ENCODE assay signal across 12 cellular contexts in genomic region chr17:60229189-60229802, GRCh38.
DNase-seq lines count a peak whose midpoint lies in the region; ATAC-seq and TF ChIP-seq lines count a peak whose summit lies in the region.
"Had no signal": no experiment of that assay in that cellular context is flagged by ENCODE, and none has a peak within 500 bp of the region (broad histone marks: within the 10 kb centered on the region; RNA-seq: fewer than 3 reads in every experiment).

No MANE protein-coding gene starts in this region.

- H3K36me3 ChIP-seq in Caco-2 (ENCODE audit: control insufficient read depth, insufficient read depth, low read length) = no peaks in the 10 kb centered on the region
- H3K36me3 ChIP-seq in HCT116 (ENCODE audit: control insufficient read depth in 1 of 2, insufficient read depth in 2 of 2, low read length in 2 of 2) = peaks cover 0 to 9% of the 10 kb centered on the region in 2 experiments; a peak in 2 of 4 replicates
- H3K36me3 ChIP-seq in OCI-LY7 (ENCODE audit: insufficient read depth, low read length) = peaks cover 13% of the 10 kb centered on the region
- H3K36me3 ChIP-seq in HAP-1 (replicated peaks) = peaks cover 15% of the 10 kb centered on the region; the same call in 1 of the 2 replicates

- in situ Hi-C loops in HAP-1 (cut with MboI; ENCODE audit: low sequenced_read_pairs) = no loop called here

- no peaks in the 10 kb centered on the region for H3K79me2 ChIP-seq in HCT116 (ENCODE audit: insufficient read depth, low read length)
- no peaks in the 10 kb centered on the region for H3K79me2 ChIP-seq in OCI-LY7 (ENCODE audit: insufficient read depth, low read depth, low read length)

- H3K4me1 Mint-ChIP-seq in Caco-2 (ENCODE audit: low read depth, unreplicated experiment) = peaks cover 6% of the 10 kb centered on the region

- H3K4me1 ChIP-seq in Caco-2 = peaks cover 9% of the 10 kb centered on the region
- peaks cover 0 to 7% of the 10 kb centered on the region in 2 experiments; a peak in 2 of 4 replicates for H3K4me1 ChIP-seq in HCT116 (ENCODE audit: control insufficient read depth in 1 of 2, insufficient read depth in 2 of 2, low read length in 2 of 2)
- H3K4me1 ChIP-seq in OCI-LY7 (ENCODE audit: insufficient read depth, low read length, poor library complexity, severe bottlenecking) = no peaks in the 10 kb centered on the region
- H3K4me1 ChIP-seq in HAP-1 = peaks cover 15% of the 10 kb centered on the region
- H3K4me1 ChIP-seq: gastrocnemius medialis had no signal

- POLR2A ChIA-PET in Caco-2 (lab: Charles Lee) = no interaction called here
- POLR2A ChIA-PET in HCT116 (lab: Charles Lee) = no interaction called here
- POLR2A ChIA-PET in OCI-LY7 (lab: Charles Lee) = no interaction called here

- H2AFZ ChIP-seq in HCT116 (ENCODE audit: low read depth, low read length, poor library complexity, severe bottlenecking) = no peak overlapping the region
- H2AFZ ChIP-seq in OCI-LY7 (ENCODE audit: low read length) = no peak overlapping the region

- H3K9me3 Mint-ChIP-seq in Caco-2 (ENCODE audit: unreplicated experiment) = no peaks in the 10 kb centered on the region

- H3K27me3 ChIP-seq in Caco-2 (replicated peaks; ENCODE audit: control insufficient read depth, insufficient read depth, low read length) (no peaks in the 10 kb centered on the region), HCT116 (ENCODE audit: insufficient read depth, low read length) (no peaks in the 10 kb centered on the region), HAP-1 (ENCODE audit: low read depth) (no peaks in the 10 kb centered on the region)
- H3K27me3 ChIP-seq: gastrocnemius medialis had no signal

- BruUV-seq in Caco-2 (replicated peaks; lab: Mats Ljungman, UMichigan) (no TSS peak), HCT116 (replicated peaks; lab: Mats Ljungman, UMichigan) (no TSS peak), OCI-LY7 (replicated peaks; lab: Mats Ljungman, UMichigan) (no TSS peak)

- peak in 1 of 2 experiments; percentile 34 for DNase-seq in Caco-2
- peak; percentile 48 for DNase-seq in HCT116 (ENCODE audit: low read depth, low spot score)
- peak; percentile 19 for DNase-seq in OCI-LY7 (ENCODE audit: low spot score)
- peak; percentile 26 for DNase-seq in fibroblast of pulmonary artery (ENCODE audit: low read depth)
- DNase-seq in GOT3 (lab: John Stamatoyannopoulos, UW) = no peak
- no peak for DNase-seq in HAP-1 (ENCODE audit: low spot score in 2 of 2)
- no peak for DNase-seq in activated gamma-delta T cell (lab: John Stamatoyannopoulos, UW)
- DNase-seq: DMS79, gastrocnemius medialis, mammary epithelial cell had no signal

- peak; percentile 71 for TF ChIP-seq RAD21 in HCT116 (IDR thresholded peaks at IDR 0.05; ENCODE audit: low read depth)

- CTCF ChIA-PET in Caco-2 (lab: Charles Lee) (no interaction called here), HCT116 (lab: Charles Lee) (interaction anchor here (1.3 to 2.0 kb wide), 2 partner anchors 87 kb away, joined by 4 to 13 read pairs; no protein-coding TSS in a partner anchor), OCI-LY7 (lab: Charles Lee; ENCODE audit: unreplicated experiment) (interaction anchor here (0.5 kb wide), 1 partner anchor 88 kb away, joined by 3 read pairs; no protein-coding TSS in a partner anchor)

- H4K20me1 ChIP-seq in HCT116 (ENCODE audit: insufficient read depth) (no peaks in the 10 kb centered on the region), OCI-LY7 (ENCODE audit: insufficient read depth, low read length) (no peaks in the 10 kb centered on the region)

- no peak overlapping the region for H3K4me3 Mint-ChIP-seq in Caco-2 (ENCODE audit: unreplicated experiment)

- ATAC-seq in HCT116 = peak; percentile 53; the same call in 1 of the 2 replicates
- ATAC-seq in GM21447 (IDR thresholded peaks at IDR 0.05; ENCODE audit: unreplicated experiment) = no peak
- ATAC-seq: gastrocnemius medialis had no signal

- H3K27ac Mint-ChIP-seq in Caco-2 (ENCODE audit: unreplicated experiment) = no peak overlapping the region

- H3K9me3 ChIP-seq in Caco-2 = no peaks in the 10 kb centered on the region
- no peaks in the 10 kb centered on the region for H3K9me3 ChIP-seq in HCT116 (ENCODE audit: control insufficient read depth in 1 of 2, insufficient read depth in 1 of 2, low read depth in 1 of 2, low read length in 2 of 2)
- H3K9me3 ChIP-seq in OCI-LY7 (ENCODE audit: low read length) = no peaks in the 10 kb centered on the region
- no peaks in the 10 kb centered on the region for H3K9me3 ChIP-seq in HAP-1
- H3K9me3 ChIP-seq: gastrocnemius medialis, thoracic aorta had no signal

- H3K4me2 ChIP-seq in HCT116 (ENCODE audit: low read length) (no peak overlapping the region), OCI-LY7 (ENCODE audit: low read length) (no peak overlapping the region)

- TF ChIP-seq CTCF in Caco-2 (IDR thresholded peaks at IDR 0.05; ENCODE audit: insufficient read depth in 1 of 2, low read depth in 1 of 2, low read length in 1 of 2, severe bottlenecking in 1 of 2, unreplicated experiment in 1 of 2) = peak; percentile 8 to 31
- TF ChIP-seq CTCF in HCT116 (IDR thresholded peaks at IDR 0.05 in 2 of 3, conservative IDR thresholded peaks at IDR 0.05 in 1 of 3; ENCODE audit: borderline replicate concordance in 1 of 3, insufficient read depth in 1 of 3, low read depth in 2 of 3, low read length in 2 of 3) = peak; percentile 23 to 68 (median 49); a peak in 4 of 6 replicates
- peak; percentile 66 for TF ChIP-seq CTCF in OCI-LY7 (conservative IDR thresholded peaks at IDR 0.05; ENCODE audit: low read length)
- no peak for TF ChIP-seq CTCF in fibroblast of pulmonary artery (IDR thresholded peaks at IDR 0.05; ENCODE audit: low read length, missing control alignments)

- H3K27ac ChIP-seq in HCT116 (ENCODE audit: low read depth, low read length) (no peak overlapping the region), OCI-LY7 (ENCODE audit: low read depth, low read length, poor library complexity, severe bottlenecking) (no peak overlapping the region)
- H3K27ac ChIP-seq: gastrocnemius medialis, thoracic aorta had no signal

- peaks cover 20% of the 10 kb centered on the region for H3K36me3 Mint-ChIP-seq in Caco-2 (ENCODE audit: insufficient read depth, unreplicated experiment)

- H3K9me2 ChIP-seq in HCT116 (ENCODE audit: insufficient read depth) = no peaks in the 10 kb centered on the region
- H3K9me2 ChIP-seq in OCI-LY7 (ENCODE audit: insufficient read depth, low read length) = no peaks in the 10 kb centered on the region

- intact Hi-C loops in Caco-2 (cut with micrococcal nuclease; ENCODE audit: unreplicated experiment) = loop anchor here (1.0 kb wide), 1 partner anchor 86 kb away; no protein-coding TSS in a partner anchor
- intact Hi-C loops in HCT116 (cut with micrococcal nuclease) = loop anchor here (1.0 to 10.0 kb wide), 2 partner anchors 86 to 124 kb away; no protein-coding TSS in a partner anchor
- intact Hi-C loops in OCI-LY7 (cut with micrococcal nuclease; ENCODE audit: unreplicated experiment) = no loop called here

- no peak overlapping the region for H3K4me3 ChIP-seq in Caco-2 (ENCODE audit: low read depth, low read length)
- H3K4me3 ChIP-seq in HCT116 (replicated peaks in 1 of 2; ENCODE audit: low read depth in 1 of 2, low read length in 2 of 2) = no peak overlapping the region
- no peak overlapping the region for H3K4me3 ChIP-seq in OCI-LY7 (ENCODE audit: low read depth, low read length, poor library complexity, severe bottlenecking)
- H3K4me3 ChIP-seq in fibroblast of pulmonary artery (replicated peaks; ENCODE audit: low read depth, low read length) = no peak overlapping the region
- no peak overlapping the region for H3K4me3 ChIP-seq in HAP-1
- H3K4me3 ChIP-seq: gastrocnemius medialis, thoracic aorta had no signal

- RAD21 ChIA-PET in HCT116 (lab: Charles Lee; ENCODE audit: low non-redundant PET in 1 of 2, low total read pairs in 2 of 2, uncharacterized antibody in 2 of 2, unreplicated experiment in 2 of 2) = no interaction called here

- no peak overlapping the region for H3K9ac ChIP-seq in HCT116 (ENCODE audit: low read length)

- no peak for TF ChIP-seq POLR2A in HCT116 (IDR thresholded peaks at IDR 0.05; ENCODE audit: borderline replicate concordance, extremely low read depth, insufficient read depth, insufficient read length)

- H3K27me3 Mint-ChIP-seq in Caco-2 (ENCODE audit: insufficient read depth, unreplicated experiment) = no peaks in the 10 kb centered on the region

TF ChIP-seq in HCT116, 20 proteins besides CTCF, POLR2A, EP300 and RAD21:
- no peak for TF ChIP-seq MAX (IDR thresholded peaks at IDR 0.05)
- TF ChIP-seq SRF (IDR thresholded peaks at IDR 0.05; ENCODE audit: low read depth) = no peak
- no peak for TF ChIP-seq CBX3 (IDR thresholded peaks at IDR 0.05; ENCODE audit: low read depth)
- TF ChIP-seq EZH2 (IDR thresholded peaks at IDR 0.05) = no peak
- TF ChIP-seq EZH2phosphoT487 (IDR thresholded peaks at IDR 0.05; ENCODE audit: borderline replicate concordance) = no peak
- TF ChIP-seq CEBPB (IDR thresholded peaks at IDR 0.05; ENCODE audit: low read depth) = peak; percentile 20; the same call in 1 of the 2 replicates
- TF ChIP-seq ELF1 (IDR thresholded peaks at IDR 0.05; ENCODE audit: borderline replicate concordance, low read depth) = no peak
TF ChIP-seq in HCT116: peak in this region for 1.

Comparison
In these comparisons a context has a peak if more than half of its experiments do, and no peak if none do; other contexts are left out.
1. DNase-seq: peak in HCT116 (single experiment), OCI-LY7 (single experiment) and fibroblast of pulmonary artery (single experiment); none in GOT3 (single experiment), HAP-1 (0 of 2) and activated gamma-delta T cell (single experiment).